28 cellular contexts compared by ENCODE assay signal in the genomic region with DNA sequence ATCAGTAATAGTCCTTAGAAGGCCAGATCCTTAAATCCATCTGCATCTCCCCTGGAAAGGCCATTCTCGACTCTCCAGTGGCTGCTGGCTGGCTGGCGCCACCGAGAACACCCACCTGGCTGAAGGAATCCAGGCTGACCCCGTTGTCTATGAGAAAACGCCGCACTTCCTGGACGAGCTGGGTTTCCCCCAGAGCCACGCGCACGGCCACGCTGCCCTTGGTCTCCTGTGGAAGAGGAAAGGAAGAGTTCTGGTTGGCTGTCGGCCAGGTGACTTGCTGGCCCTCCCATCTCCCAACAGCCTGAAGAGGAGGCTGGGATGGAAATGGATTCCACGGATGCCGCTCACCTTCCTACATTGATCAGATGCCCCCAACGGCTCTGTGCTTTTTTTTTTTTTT.
"Had no signal": no experiment of that assay in that cellular context is flagged by ENCODE, and none has a peak within 500 bp of the region (broad histone marks: within the 10 kb centered on the region; RNA-seq: fewer than 3 reads in every experiment).

No MANE protein-coding gene starts in this region.

- H3K27ac Mint-ChIP-seq: stimulated activated effector memory CD8-positive, alpha-beta T cell treated with anti-CD3 and anti-CD28 coated beads, Interleukin-12 subunit alpha, Interleukin-12 subunit beta, amount 100 ng/mL, for 72 hours; stimulated activated memory B cell treated with anti-CD40 and anti-IgM and Interleukin-4, amounts not matched to agents 10 μg/mL and 1 μg/mL and 100 μg/mL, for 72 hours; stimulated activated naive CD8-positive, alpha-beta T cell treated with anti-CD3 and anti-CD28 coated beads, Interleukin-15, Interleukin-2, amounts not matched to agents 100 ng/mL and 50 ng/mL, for 24 hours; type B pancreatic cell had no signal

- H3K4me1 Mint-ChIP-seq: stimulated activated memory B cell treated with anti-CD40 and anti-IgM and Interleukin-4, amounts not matched to agents 10 μg/mL and 1 μg/mL and 100 μg/mL, for 72 hours; stimulated activated naive B cell treated with anti-CD40 and anti-IgM and Interleukin-4, amounts not matched to agents 10 μg/mL and 1 μg/mL and 100 μg/mL, for 72 hours; stimulated activated naive CD8-positive, alpha-beta T cell treated with anti-CD3 and anti-CD28 coated beads, Interleukin-15, amount 100 ng/mL, for 72 hours had no signal

- H3K27me3 Mint-ChIP-seq: stimulated activated memory B cell treated with anti-CD40 and anti-IgM and Interleukin-4, amounts not matched to agents 10 μg/mL and 1 μg/mL and 100 μg/mL, for 72 hours; stimulated activated naive B cell treated with anti-CD40 and anti-IgM and Interleukin-4, amounts not matched to agents 10 μg/mL and 1 μg/mL and 100 μg/mL, for 72 hours; stimulated activated naive CD8-positive, alpha-beta T cell treated with anti-CD3 and anti-CD28 coated beads, Interleukin-15, amount 100 ng/mL, for 72 hours; stimulated activated naive CD8-positive, alpha-beta T cell treated with anti-CD3 and anti-CD28 coated beads, Interleukin-15, Interleukin-2, amounts not matched to agents 100 ng/mL and 50 ng/mL, for 24 hours; type B pancreatic cell had no signal

- H3K9me3 ChIP-seq: stomach, suprapubic skin, testis, thoracic aorta, thyroid gland, tibial artery, tibial nerve, transverse colon, upper lobe of left lung, upper lobe of right lung, uterus, vagina had no signal

- H3K4me1 ChIP-seq: stomach, suprapubic skin, thyroid gland, tibial artery, tibial nerve, transverse colon, upper lobe of left lung, upper lobe of right lung, uterus, vagina had no signal

- DNase-seq: stimulated activated CD4-positive, alpha-beta T cell treated with anti-CD3 and anti-CD28 coated beads, Interleukin-2, amount 100 ng/mL, for 48 hours; stimulated activated CD4-positive, alpha-beta T cell treated with anti-CD3 and anti-CD28 coated beads, Interleukin-4, amount 100 ng/mL, for 1 hour; stimulated activated CD4-positive, alpha-beta T cell treated with anti-CD3 and anti-CD28 coated beads, Interleukin-4, amount 100 ng/mL, for 24 hours; stimulated activated CD4-positive, alpha-beta T cell treated with anti-CD3 and anti-CD28 coated beads, Interleukin-4, amount 100 ng/mL, for 4 hours; stimulated activated CD8-positive, alpha-beta memory T cell treated with anti-CD3 and anti-CD28 coated beads, Interleukin-4, amount 100 ng/mL, for 48 hours; stimulated activated naive B cell treated with anti-CD40 and anti-IgM and Interleukin-4, amounts not matched to agents 10 μg/mL and 1 μg/mL and 100 μg/mL, for 72 hours; stimulated activated naive CD4-positive, alpha-beta T cell; stimulated activated naive CD4-positive, alpha-beta T cell treated with Interleukin-2 at 50 U/mL for 16 hours; stimulated activated naive CD8-positive, alpha-beta T cell treated with anti-CD3 and anti-CD28 coated beads, Interleukin-15, amount 100 ng/mL, for 72 hours; stimulated activated naive CD8-positive, alpha-beta T cell treated with anti-CD3 and anti-CD28 coated beads, Interleukin-15, Interleukin-2, amounts not matched to agents 100 U/mL and 50 U/mL, for 24 hours; stomach; substantia nigra; testis; thyroid gland; tibial artery; transverse colon; trophoblast cell; upper lobe of left lung; upper lobe of right lung; uterus had no signal

- H3K36me3 ChIP-seq: uterus had no signal

- H3K27me3 ChIP-seq: stomach, suprapubic skin, testis, thyroid gland, tibial artery, tibial nerve, transverse colon, upper lobe of left lung, upper lobe of right lung, uterus, vagina had no signal

- H3K27ac ChIP-seq: stomach, suprapubic skin, testis, thoracic aorta, thyroid gland, tibial artery, tibial nerve, transverse colon, upper lobe of left lung, upper lobe of right lung, uterus, vagina had no signal

- ATAC-seq: stimulated activated effector memory CD8-positive, alpha-beta T cell treated with anti-CD3 and anti-CD28 coated beads, Interleukin-12 subunit alpha, Interleukin-12 subunit beta, amount 100 ng/mL, for 72 hours; stimulated activated memory B cell treated with anti-CD40 and anti-IgM and Interleukin-4, amounts not matched to agents 10 μg/mL and 1 μg/mL and 100 μg/mL, for 72 hours; stimulated activated naive B cell treated with anti-CD40 and anti-IgM and Interleukin-4, amounts not matched to agents 10 μg/mL and 1 μg/mL and 100 μg/mL, for 72 hours; stimulated activated naive CD8-positive, alpha-beta T cell treated with anti-CD3 and anti-CD28 coated beads, Interleukin-15, amount 100 ng/mL, for 72 hours; stimulated activated naive CD8-positive, alpha-beta T cell treated with anti-CD3 and anti-CD28 coated beads, Interleukin-15, Interleukin-2, amounts not matched to agents 100 U/mL and 50 U/mL, for 24 hours; upper lobe of right lung had no signal

- H3K4me3 Mint-ChIP-seq: stimulated activated effector memory CD8-positive, alpha-beta T cell treated with anti-CD3 and anti-CD28 coated beads, Interleukin-12 subunit alpha, Interleukin-12 subunit beta, amount 100 ng/mL, for 72 hours; stimulated activated memory B cell treated with anti-CD40 and anti-IgM and Interleukin-4, amounts not matched to agents 10 μg/mL and 1 μg/mL and 100 μg/mL, for 72 hours; stimulated activated naive B cell treated with anti-CD40 and anti-IgM and Interleukin-4, amounts not matched to agents 10 μg/mL and 1 μg/mL and 100 μg/mL, for 72 hours; stimulated activated naive CD8-positive, alpha-beta T cell treated with anti-CD3 and anti-CD28 coated beads, Interleukin-15, amount 100 ng/mL, for 72 hours; stimulated activated naive CD8-positive, alpha-beta T cell treated with anti-CD3 and anti-CD28 coated beads, Interleukin-15, Interleukin-2, amounts not matched to agents 100 ng/mL and 50 ng/mL, for 24 hours; type B pancreatic cell had no signal

- H3K9me3 Mint-ChIP-seq: stimulated activated effector memory CD8-positive, alpha-beta T cell treated with anti-CD3 and anti-CD28 coated beads, Interleukin-12 subunit alpha, Interleukin-12 subunit beta, amount 100 ng/mL, for 72 hours; stimulated activated memory B cell treated with anti-CD40 and anti-IgM and Interleukin-4, amounts not matched to agents 10 μg/mL and 1 μg/mL and 100 μg/mL, for 72 hours; stimulated activated naive B cell treated with anti-CD40 and anti-IgM and Interleukin-4, amounts not matched to agents 10 μg/mL and 1 μg/mL and 100 μg/mL, for 72 hours; stimulated activated naive CD8-positive, alpha-beta T cell treated with anti-CD3 and anti-CD28 coated beads, Interleukin-15, amount 100 ng/mL, for 72 hours; stimulated activated naive CD8-positive, alpha-beta T cell treated with anti-CD3 and anti-CD28 coated beads, Interleukin-15, Interleukin-2, amounts not matched to agents 100 ng/mL and 50 ng/mL, for 24 hours; type B pancreatic cell had no signal

- H3K4me3 ChIP-seq: stomach, suprapubic skin, testis, thoracic aorta, thyroid gland, tibial artery, tibial nerve, transverse colon, upper lobe of left lung, upper lobe of right lung, uterus, vagina had no signal
